ENCODE assay signal across 25 cellular contexts in the genomic region with DNA sequence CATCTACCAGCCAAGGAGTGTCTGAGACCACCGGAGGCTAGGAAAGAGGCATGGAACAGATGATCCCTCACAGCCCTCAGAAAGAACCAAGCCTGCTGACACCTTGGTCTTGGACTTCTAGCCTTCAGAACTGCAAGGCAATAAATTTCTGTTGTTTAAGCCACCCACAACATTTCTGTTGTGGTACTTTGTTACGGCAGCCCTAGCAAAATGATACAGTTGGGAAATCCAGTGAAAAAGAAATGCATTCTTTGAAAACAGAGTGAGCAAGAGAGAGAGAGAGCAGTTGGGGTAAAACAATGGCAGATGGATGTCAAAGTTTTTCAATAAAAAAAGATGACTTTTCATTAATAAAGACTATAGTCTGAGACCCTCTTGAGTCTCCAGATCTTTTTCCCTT.
DNase-seq lines count a peak whose midpoint lies in the region; ATAC-seq, FAIRE-seq and TF ChIP-seq lines count a peak whose summit lies in the region.
"Had no signal": no experiment of that assay in that cellular context is flagged by ENCODE, and none has a peak within 500 bp of the region (broad histone marks: within the 10 kb centered on the region; RNA-seq: fewer than 3 reads in every experiment).

No MANE protein-coding gene starts in this region.

- no peaks in the 10 kb centered on the region for H3K9me3 ChIP-seq in SK-N-SH
- H3K9me3 ChIP-seq in RWPE2 (ENCODE audit: severe bottlenecking) = no peaks in the 10 kb centered on the region
- H3K9me3 ChIP-seq: Caco-2, tibial nerve had no signal

- no peak overlapping the region; the same call in 1 of the 2 replicates for H3K9ac ChIP-seq in SK-N-SH

- H3K4me3 ChIP-seq in SK-N-SH (ENCODE audit: low read depth in 2 of 2, low read length in 1 of 2) (no peak overlapping the region), RWPE2 (ENCODE audit: severe bottlenecking) (no peak overlapping the region)
- H3K4me3 ChIP-seq: right atrium auricular region, tibial nerve had no signal

- TF ChIP-seq CTCF in SK-N-SH (IDR thresholded peaks at IDR 0.05) = no peak
- no peak for TF ChIP-seq CTCF in RWPE2 (IDR thresholded peaks at IDR 0.05; ENCODE audit: poor library complexity, severe bottlenecking)
- TF ChIP-seq CTCF in foreskin keratinocyte (conservative IDR thresholded peaks at IDR 0.05) = no peak

- peaks cover 0 to 4% of the 10 kb centered on the region in 2 donors for H3K9me3 Mint-ChIP-seq in stimulated activated naive B cell treated with anti-CD40 and anti-IgM and Interleukin-4, amounts not matched to agents 10 μg/mL and 1 μg/mL and 100 μg/mL, for 72 hours
- H3K9me3 Mint-ChIP-seq: activated T-cell treated with anti-CD3 and anti-CD28 coated beads, Interleukin-2, amount 50 U/mL, for 4 hours; neural crest cell had no signal

- peaks cover 24% of the 10 kb centered on the region for H3F3A ChIP-seq in SK-N-SH (replicated peaks; ENCODE audit: insufficient read depth)

- H4K20me1 ChIP-seq in SK-N-SH (ENCODE audit: insufficient read depth) = no peaks in the 10 kb centered on the region

- no peaks in the 10 kb centered on the region for H3K27me3 Mint-ChIP-seq in stimulated activated naive B cell treated with anti-CD40 and anti-IgM and Interleukin-4, amounts not matched to agents 10 μg/mL and 1 μg/mL and 100 μg/mL, for 72 hours
- H3K27me3 Mint-ChIP-seq: activated CD4-positive, alpha-beta T cell treated with anti-CD3 and anti-CD28 coated beads, Interleukin-2, amount 10 ng/mL, durations not matched to agents 24 days and 14 days had no signal

- TF ChIP-seq POLR2A in H54 (IDR thresholded peaks at IDR 0.05; ENCODE audit: low read depth, low read length) = no peak

- H3K4me1 Mint-ChIP-seq in stimulated activated naive B cell treated with anti-CD40 and anti-IgM and Interleukin-4, amounts not matched to agents 10 μg/mL and 1 μg/mL and 100 μg/mL, for 72 hours = peaks cover 15 to 28% of the 10 kb centered on the region in 2 donors
- H3K4me1 Mint-ChIP-seq: CD14-positive monocyte, neural crest cell, WTC11 had no signal

- POLR2A ChIA-PET in SK-N-SH (lab: Yijun Ruan, JAX) = no interaction called here

- H3K36me3 ChIP-seq in SK-N-SH (replicated peaks in 1 of 2; ENCODE audit: control insufficient read depth in 1 of 2, insufficient read depth in 2 of 2, low read length in 1 of 2) (no peaks in the 10 kb centered on the region), RWPE2 (ENCODE audit: low read depth) (no peaks in the 10 kb centered on the region)
- H3K36me3 ChIP-seq: brain microvascular endothelial cell, right atrium auricular region, tibial nerve had no signal

- H3K4me1 ChIP-seq in SK-N-SH (ENCODE audit: control insufficient read depth in 1 of 2, insufficient read depth in 2 of 2, low read depth in 1 of 2, low read length in 1 of 2) (peaks cover 0 to 9% of the 10 kb centered on the region in 2 experiments; a peak in 1 of 4 replicates), RWPE2 (ENCODE audit: insufficient read depth, poor library complexity, severe bottlenecking) (peaks cover 11% of the 10 kb centered on the region), foreskin keratinocyte (peaks cover 21% of the 10 kb centered on the region)
- H3K4me1 ChIP-seq: Caco-2, right atrium auricular region, tibial nerve had no signal

- no peak for TF ChIP-seq EP300 in SK-N-SH (IDR thresholded peaks at IDR 0.05; ENCODE audit: borderline replicate concordance in 1 of 2, low read depth in 1 of 2, low read length in 1 of 2)

- no peak overlapping the region for H2AFZ ChIP-seq in SK-N-SH (ENCODE audit: low read depth)

- H3K4me3 Mint-ChIP-seq in stimulated activated naive B cell treated with anti-CD40 and anti-IgM and Interleukin-4, amounts not matched to agents 10 μg/mL and 1 μg/mL and 100 μg/mL, for 72 hours = no peak overlapping the region
- H3K4me3 Mint-ChIP-seq: activated CD4-positive, alpha-beta T cell treated with anti-CD3 and anti-CD28 coated beads, Interleukin-2, amount 10 ng/mL, durations not matched to agents 24 days and 14 days; activated T-cell treated with anti-CD3 and anti-CD28 coated beads, Interleukin-2, amount 50 U/mL, for 4 hours; CD14-positive monocyte; neural crest cell; WTC11 had no signal

- CTCF ChIA-PET in SK-N-SH (lab: Yijun Ruan, JAX) = no interaction called here

- peak overlapping the region; percentile 35 for H3K4me2 ChIP-seq in SK-N-SH

- H3K27me3 ChIP-seq in SK-N-SH (ENCODE audit: insufficient read depth) = no peaks in the 10 kb centered on the region
- H3K27me3 ChIP-seq in RWPE2 (ENCODE audit: insufficient read depth, poor library complexity, severe bottlenecking) = no peaks in the 10 kb centered on the region
- no peaks in the 10 kb centered on the region for H3K27me3 ChIP-seq in foreskin keratinocyte
- H3K27me3 ChIP-seq: brain microvascular endothelial cell, right atrium auricular region, tibial nerve had no signal

- peak overlapping the region; percentile 75 for H3K27ac Mint-ChIP-seq in stimulated activated naive B cell treated with anti-CD40 and anti-IgM and Interleukin-4, amounts not matched to agents 10 μg/mL and 1 μg/mL and 100 μg/mL, for 72 hours
- H3K27ac Mint-ChIP-seq: activated CD4-positive, alpha-beta T cell treated with anti-CD3 and anti-CD28 coated beads, Interleukin-2, amount 10 ng/mL, durations not matched to agents 24 days and 14 days; CD14-positive monocyte; WTC11 had no signal

- no peaks in the 10 kb centered on the region for H3K9me2 ChIP-seq in SK-N-SH

- ATAC-seq in SK-N-SH treated with all-trans-retinoic acid at 6 μM for 48 hours (no peak; the same call in 2 of the 3 replicates), RWPE2 (ENCODE audit: low read depth) (no peak), foreskin keratinocyte (no peak), HG02852 (IDR thresholded peaks at IDR 0.05; ENCODE audit: unreplicated experiment) (no peak)
- no peak for ATAC-seq in stimulated activated naive B cell treated with anti-CD40 and anti-IgM and Interleukin-4, amounts not matched to agents 10 μg/mL and 1 μg/mL and 100 μg/mL, for 72 hours (replicated peaks)
- ATAC-seq: WTC11 had no signal

- WGBS in SK-N-SH (ENCODE audit: low lambda C conversion rate) = 70% methylated on average over 2 of the region's 2 CpGs

- H3K79me2 ChIP-seq in SK-N-SH (ENCODE audit: insufficient read depth) = no peaks in the 10 kb centered on the region

- H3K27ac ChIP-seq in SK-N-SH (ENCODE audit: low read depth in 2 of 2, low read length in 1 of 2) (peak overlapping the region; percentile 14 to 85; a peak in 3 of 4 replicates), RWPE2 (ENCODE audit: poor library complexity, severe bottlenecking) (peak overlapping the region; percentile 71), foreskin keratinocyte (peak overlapping the region; percentile 20)
- H3K27ac ChIP-seq: 22Rv1, right atrium auricular region, tibial nerve had no signal

- no peak for TF ChIP-seq RAD21 in SK-N-SH (IDR thresholded peaks at IDR 0.05; ENCODE audit: low read length)

- no peak for FAIRE-seq in H54 (lab: Jason Lieb, UNC)

- peaks cover 3 to 4% of the 10 kb centered on the region in 2 donors for H3K36me3 Mint-ChIP-seq in stimulated activated naive B cell treated with anti-CD40 and anti-IgM and Interleukin-4, amounts not matched to agents 10 μg/mL and 1 μg/mL and 100 μg/mL, for 72 hours
- H3K36me3 Mint-ChIP-seq: CD14-positive monocyte had no signal

- DNase-seq in SK-N-SH = no peak
- DNase-seq in RWPE2 (ENCODE audit: low spot score) = no peak
- no peak for DNase-seq in foreskin keratinocyte
- no peak for DNase-seq in stimulated activated naive B cell treated with anti-CD40 and anti-IgM and Interleukin-4, amounts not matched to agents 10 μg/mL and 1 μg/mL and 100 μg/mL, for 72 hours
- no peak for DNase-seq in H54 (ENCODE audit: insufficient read length, low spot score)
- DNase-seq in HK-2 (ENCODE audit: unreplicated experiment) = no peak
- DNase-seq: activated CD4-positive, alpha-beta T cell treated with anti-CD3 and anti-CD28 coated beads, Interleukin-2, amount 10 ng/mL, durations not matched to agents 24 days and 14 days; activated T-cell treated with anti-CD3 and anti-CD28 coated beads, Interleukin-2, amount 50 U/mL, for 4 hours; amniotic stem cell; Caco-2; DMS53; NCI-H1092; NCI-H1694; NCI-H446; NCI-H774; stimulated activated CD8-positive, alpha-beta memory T cell treated with anti-CD3 and anti-CD28 coated beads, Interleukin-4, amount 100 ng/mL, for 48 hours had no signal

TF ChIP-seq in SK-N-SH treated with all-trans-retinoic acid at 6 μM for 48 hours, 23 proteins besides CTCF, POLR2A, EP300 and RAD21 (continues in another document):
- TF ChIP-seq POU6F1 (CRISPR knock-in tag; IDR thresholded peaks at IDR 0.05; ENCODE audit: borderline replicate concordance, low read depth) = no peak
- TF ChIP-seq, protein P1, sequence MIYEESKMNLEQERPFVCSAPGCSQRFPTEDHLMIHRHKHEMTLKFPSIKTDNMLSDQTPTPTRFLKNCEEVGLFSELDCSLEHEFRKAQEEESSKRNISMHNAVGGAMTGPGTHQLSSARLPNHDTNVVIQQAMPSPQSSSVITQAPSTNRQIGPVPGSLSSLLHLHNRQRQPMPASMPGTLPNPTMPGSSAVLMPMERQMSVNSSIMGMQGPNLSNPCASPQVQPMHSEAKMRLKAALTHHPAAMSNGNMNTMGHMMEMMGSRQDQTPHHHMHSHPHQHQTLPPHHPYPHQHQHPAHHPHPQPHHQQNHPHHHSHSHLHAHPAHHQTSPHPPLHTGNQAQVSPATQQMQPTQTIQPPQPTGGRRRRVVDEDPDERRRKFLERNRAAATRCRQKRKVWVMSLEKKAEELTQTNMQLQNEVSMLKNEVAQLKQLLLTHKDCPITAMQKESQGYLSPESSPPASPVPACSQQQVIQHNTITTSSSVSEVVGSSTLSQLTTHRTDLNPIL (CRISPR knock-in tag; IDR thresholded peaks at IDR 0.05; ENCODE audit: low read depth) = no peak

Comparison
In these comparisons a context has a peak if more than half of its experiments do, and no peak if none do; other contexts are left out.
1. H3K27ac ChIP-seq: peak in every context shown above with its lines; median percentile 71 in RWPE2; 50 in SK-N-SH; 20 in foreskin keratinocyte.